ENCODE assay signal across 1 cellular context in genomic region chr11:77201991-77202841, GRCh38.
TF ChIP-seq lines count a peak whose summit lies in the region.

No MANE protein-coding gene starts in this region.

TF ChIP-seq in HepG2, 621 proteins besides CTCF, POLR2A, EP300 and RAD21 (continued from another document):
- TF ChIP-seq ZBED4 (CRISPR knock-in tag; IDR thresholded peaks at IDR 0.05; ENCODE audit: borderline replicate concordance) = no peak
- no peak for TF ChIP-seq YY1 (IDR thresholded peaks at IDR 0.05; ENCODE audit: insufficient read depth, insufficient replicate concordance, low read depth, low read length)
- no peak for TF ChIP-seq MEIS1 (CRISPR knock-in tag; IDR thresholded peaks at IDR 0.05; ENCODE audit: borderline replicate concordance)
- no peak for TF ChIP-seq ZNF589 (CRISPR knock-in tag; conservative IDR thresholded peaks at IDR 0.05)
- TF ChIP-seq HNF1B (CRISPR knock-in tag; IDR thresholded peaks at IDR 0.05) = no peak
- TF ChIP-seq ZNF75D (CRISPR knock-in tag; IDR thresholded peaks at IDR 0.05; ENCODE audit: borderline replicate concordance) = no peak
